ENCODE assay signal across 36 cellular contexts in the genomic region with DNA sequence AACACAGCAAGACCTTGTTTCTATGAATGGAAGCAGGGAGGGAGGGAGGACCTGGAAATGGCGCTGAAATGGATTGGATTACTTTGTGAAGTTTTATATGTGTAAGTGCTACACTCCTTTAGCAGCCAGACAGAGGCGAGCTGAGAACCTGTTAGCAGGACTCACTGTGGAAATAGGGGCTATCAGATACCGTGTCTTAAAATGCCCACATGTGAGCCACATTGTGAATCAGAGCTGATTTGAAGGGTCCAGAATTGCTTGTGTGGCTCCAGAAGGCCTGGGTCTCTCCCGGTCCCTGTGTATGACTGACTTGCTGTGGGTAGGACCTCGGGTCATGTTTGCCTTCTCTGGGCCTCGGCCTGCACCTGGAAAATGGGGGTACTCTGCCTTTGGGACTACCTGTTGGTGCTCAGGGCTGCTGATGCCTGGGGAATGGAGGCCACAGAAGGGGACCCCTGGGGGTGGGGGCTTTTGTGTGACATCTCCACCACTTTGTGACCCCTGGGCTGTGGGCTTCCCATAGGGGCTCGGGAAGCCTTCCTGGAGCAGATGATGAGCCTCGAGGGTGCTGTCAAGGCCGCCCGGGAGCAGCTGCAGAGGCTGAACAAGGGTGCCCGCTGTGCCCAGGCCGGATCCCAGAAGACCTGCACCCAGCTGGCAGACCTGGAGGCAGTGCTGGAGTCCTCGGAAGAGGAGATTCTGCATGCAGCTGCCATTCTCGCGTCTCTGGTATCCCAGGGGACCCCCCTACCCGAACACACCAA. TPM values are rescaled to one million over a fixed set of nuclear protein-coding genes. Genes with fewer than 3 reads are reported as not detected.
"Had no signal": no experiment of that assay in that cellular context is flagged by ENCODE, and none has a peak within 500 bp of the region (broad histone marks: within the 10 kb centered on the region; RNA-seq: fewer than 3 reads in every experiment).

No MANE protein-coding gene starts in this region.

- H3K4me2 ChIP-seq: KMS-11 had no signal

- DNase-seq: Karpas-422, Kasumi-1, MG63, MM.1S, MV-4-11, NCI-H1048, NCI-H1092, NCI-H1092 treated with DMSO at 0.1 percent for 48 hours, NCI-H1105, NCI-H1105 treated with DMSO at 0.1 percent for 48 hours, NCI-H1417, NCI-H1417 treated with DMSO at 0.1 percent for 48 hours, NCI-H1436, NCI-H1436 treated with DMSO at 0.1 percent for 48 hours, NCI-H146, NCI-H1694, NCI-H1694 treated with DMSO at 0.1 percent for 48 hours, NCI-H187, NCI-H187 treated with DMSO at 0.1 percent for 48 hours, NCI-H1930, NCI-H2029, NCI-H2029 treated with DMSO at 0.1 percent for 48 hours, NCI-H2081, NCI-H2081 treated with DMSO at 0.1 percent for 48 hours, NCI-H2107, NCI-H2171, NCI-H2171 treated with DMSO at 0.1 percent for 48 hours, NCI-H2227 treated with DMSO at 0.1 percent for 48 hours, NCI-H226, NCI-H345, NCI-H446, NCI-H446 treated with DMSO at 0.1 percent for 48 hours, NCI-H510A, NCI-H510A treated with DMSO at 0.1 percent for 48 hours had no signal

- H3K4me3 ChIP-seq: MG63 had no signal

- H3K27ac ChIP-seq: KMS-11 had no signal

- H3K27me3 ChIP-seq: MG63 had no signal

- H3K9me3 ChIP-seq: MG63 had no signal

- H3K9ac ChIP-seq: KMS-11 had no signal

- H3K36me3 ChIP-seq: MG63 had no signal

RNA-seq across cellular contexts. Expression of a gene that starts 24.0 kb away (rescaled TPM):
- total RNA-seq: LHCN-M2 had no signal
